ENCODE assay signal across 19 cellular contexts in genomic region chr4:47930971-47931804, GRCh38. TPM values are rescaled to one million over a fixed set of nuclear protein-coding genes. Genes with fewer than 3 reads are reported as not detected.
DNase-seq lines count a peak whose midpoint lies in the region; ATAC-seq, FAIRE-seq and TF ChIP-seq lines count a peak whose summit lies in the region.
"Had no signal": no experiment of that assay in that cellular context is flagged by ENCODE, and none has a peak within 500 bp of the region (broad histone marks: within the 10 kb centered on the region; RNA-seq: fewer than 3 reads in every experiment).

No MANE protein-coding gene starts in this region.

- peaks cover 0 to 5% (median 0%) of the 10 kb centered on the region in 3 experiments; a peak in 2 of 7 replicates for H3K36me3 Mint-ChIP-seq in H9 (ENCODE audit: insufficient read depth in 1 of 3, low read depth in 3 of 3)

- H3K4ac ChIP-seq in trophoblast cell (ENCODE audit: low read depth, low read length) (no peak overlapping the region), H9 (ENCODE audit: low read depth, low read length) (no peak overlapping the region)

- H3K27ac ChIP-seq in trophoblast cell (ENCODE audit: low read depth, low read length): no peak overlapping the region
- H3K27ac ChIP-seq in H9 (ENCODE audit: insufficient read length, low read depth, low read length): no peak overlapping the region
- H3K27ac ChIP-seq: VCaP had no signal

- H3K27ac Mint-ChIP-seq in H9: no peak overlapping the region
- H3K27ac Mint-ChIP-seq: activated naive CD8-positive, alpha-beta T cell treated with anti-CD3 and anti-CD28 coated beads, Interleukin-2, amount 50 U/mL, for 24 hours; progenitor cell of endocrine pancreas had no signal

- no peak overlapping the region for H4K91ac ChIP-seq in trophoblast cell (ENCODE audit: low read depth, low read length)
- H4K91ac ChIP-seq in H9 (ENCODE audit: insufficient read length, low read depth, low read length): no peak overlapping the region

- H3K4me2 ChIP-seq in trophoblast cell (ENCODE audit: low read length) (no peak overlapping the region), H9 (ENCODE audit: insufficient read depth, insufficient read length, low read length) (no peak overlapping the region)

- no peak overlapping the region for H2BK5ac ChIP-seq in trophoblast cell (ENCODE audit: low read depth, low read length, poor library complexity)
- H2BK5ac ChIP-seq in H9 (ENCODE audit: insufficient read length, low read length): no peak overlapping the region

- H3K79me2 ChIP-seq in trophoblast cell (ENCODE audit: control insufficient read depth, insufficient read depth, low read length, poor library complexity) (no peaks in the 10 kb centered on the region), H9 (ENCODE audit: insufficient read depth, low read length) (no peaks in the 10 kb centered on the region)

- H3K18ac ChIP-seq in trophoblast cell (ENCODE audit: low read length): no peak overlapping the region
- no peak overlapping the region for H3K18ac ChIP-seq in H9 (ENCODE audit: insufficient read length, low read depth, low read length)

- no peak overlapping the region for H3K4me3 Mint-ChIP-seq in H9
- H3K4me3 Mint-ChIP-seq: activated naive CD8-positive, alpha-beta T cell treated with anti-CD3 and anti-CD28 coated beads, Interleukin-2, amount 50 U/mL, for 24 hours had no signal

- no peak overlapping the region for H4K5ac ChIP-seq in H9 (ENCODE audit: insufficient read length, low read depth, low read length)

- H2AFZ ChIP-seq in trophoblast cell (ENCODE audit: insufficient read depth, low read length, poor library complexity) (no peak overlapping the region), H9 (ENCODE audit: low read length) (no peak overlapping the region)

- peaks cover 0 to 3% of the 10 kb centered on the region in 2 experiments for H3K4me1 ChIP-seq in trophoblast cell (ENCODE audit: control insufficient read depth in 1 of 2, insufficient read depth in 2 of 2, low read length in 2 of 2)
- no peaks in the 10 kb centered on the region for H3K4me1 ChIP-seq in H9 (ENCODE audit: insufficient read depth, low read length)

- H3K14ac ChIP-seq in trophoblast cell (ENCODE audit: low read length): no peak overlapping the region
- H3K14ac ChIP-seq in H9 (ENCODE audit: insufficient read depth, low read length): no peak overlapping the region

- H3K9me3 ChIP-seq in trophoblast cell (ENCODE audit: insufficient read depth, low read depth, low read length): no peaks in the 10 kb centered on the region
- H3K9me3 ChIP-seq in H9 (ENCODE audit: control insufficient read depth, low read depth, low read length): no peaks in the 10 kb centered on the region
- H3K9me3 ChIP-seq: MG63 had no signal

- no peaks in the 10 kb centered on the region for H3K79me1 ChIP-seq in trophoblast cell (ENCODE audit: low read length)
- H3K79me1 ChIP-seq in H9 (ENCODE audit: insufficient read depth, low read depth, low read length, poor library complexity, severe bottlenecking): no peaks in the 10 kb centered on the region

- FAIRE-seq in bronchial epithelial cell (lab: Jason Lieb, UNC): no peak

- H2BK20ac ChIP-seq in H9 (ENCODE audit: low read depth, low read length, poor library complexity, severe bottlenecking): no peak overlapping the region

- H3K27me3 ChIP-seq in bronchial epithelial cell (ENCODE audit: control insufficient read depth, insufficient read depth, low read length): no peaks in the 10 kb centered on the region
- H3K27me3 ChIP-seq in trophoblast cell (ENCODE audit: insufficient read depth, low read length): no peaks in the 10 kb centered on the region
- no peaks in the 10 kb centered on the region for H3K27me3 ChIP-seq in H9 (ENCODE audit: insufficient read depth, low read length)
- H3K27me3 ChIP-seq: MG63 had no signal

- DNase-seq in AG09319 (ENCODE audit: extremely low read depth, low read depth): peak; percentile 19
- peak; percentile 66 for DNase-seq in HT1080 (ENCODE audit: low read depth)
- peak; percentile 54 for DNase-seq in bronchial epithelial cell (ENCODE audit: low read depth)
- DNase-seq in left lobe of liver (ENCODE audit: low spot score): no peak
- no peak for DNase-seq in NCI-H524 (lab: John Stamatoyannopoulos, UW)
- no peak for DNase-seq in trophoblast cell
- DNase-seq in H9: no peak
- DNase-seq: activated CD8-positive, alpha-beta memory T cell treated with anti-CD3 and anti-CD28 coated beads, Interleukin-2, amount 50 U/mL, for 4 hours; activated naive CD8-positive, alpha-beta T cell treated with anti-CD3 and anti-CD28 coated beads, Interleukin-2, amount 50 U/mL, for 24 hours; C1 segment of cervical spinal cord; effector CD8-positive, alpha-beta T cell; MG63; midbrain; NCI-H446 treated with DMSO at 0.1 percent for 48 hours; SHP77; stimulated activated naive CD8-positive, alpha-beta T cell treated with anti-CD3 and anti-CD28 coated beads, Interleukin-15, Interleukin-2, amounts not matched to agents 100 U/mL and 50 U/mL, for 24 hours had no signal

- H2BK120ac ChIP-seq in trophoblast cell (ENCODE audit: insufficient read depth, low read length, poor library complexity) (no peak overlapping the region), H9 (ENCODE audit: low read depth, low read length, poor library complexity, severe bottlenecking) (no peak overlapping the region)

- no peaks in the 10 kb centered on the region for H3K36me3 ChIP-seq in bronchial epithelial cell (ENCODE audit: control insufficient read depth, insufficient read depth, low read length)
- no peaks in the 10 kb centered on the region for H3K36me3 ChIP-seq in trophoblast cell (ENCODE audit: control insufficient read depth in 1 of 2, insufficient read depth in 2 of 2, low read length in 2 of 2)
- H3K36me3 ChIP-seq: MG63 had no signal

- no peak overlapping the region for H4K12ac ChIP-seq in trophoblast cell (ENCODE audit: low read depth, low read length)

- H4K8ac ChIP-seq in trophoblast cell (ENCODE audit: low read depth, low read length) (no peak overlapping the region), H9 (replicated peaks; ENCODE audit: insufficient read length, low read depth, low read length) (no peak overlapping the region)

- no peak overlapping the region for H3K9ac ChIP-seq in trophoblast cell (ENCODE audit: low read length)
- H3K9ac ChIP-seq in H9 (ENCODE audit: extremely low read depth, insufficient read length, low read length): no peak overlapping the region

- no peaks in the 10 kb centered on the region for H4K20me1 ChIP-seq in H9 (ENCODE audit: control insufficient read depth, insufficient read depth, insufficient read length)

- no peak overlapping the region for H3K4me3 ChIP-seq in bronchial epithelial cell (ENCODE audit: low read depth, low read length)
- no peak overlapping the region for H3K4me3 ChIP-seq in trophoblast cell (ENCODE audit: low read depth, low read length)
- H3K4me3 ChIP-seq: MG63 had no signal

- no peak overlapping the region for H3K23ac ChIP-seq in trophoblast cell (ENCODE audit: low read length)
- no peak overlapping the region for H3K23ac ChIP-seq in H9 (ENCODE audit: insufficient read length, low read depth, low read length)

- no peaks in the 10 kb centered on the region for H3K27me3 Mint-ChIP-seq in H9 (ENCODE audit: low read depth)
- H3K27me3 Mint-ChIP-seq: progenitor cell of endocrine pancreas had no signal

- no peak overlapping the region for H3T11ph ChIP-seq in H9 (ENCODE audit: low read length)

- peak; percentile 69 for ATAC-seq in left lobe of liver
- ATAC-seq in GM21825 (IDR thresholded peaks at IDR 0.05; ENCODE audit: unreplicated experiment): no peak
- ATAC-seq: activated naive CD8-positive, alpha-beta T cell treated with anti-CD3 and anti-CD28 coated beads, Interleukin-2, amount 50 U/mL, for 24 hours; stimulated activated naive CD8-positive, alpha-beta T cell treated with anti-CD3 and anti-CD28 coated beads, Interleukin-15, Interleukin-2, amounts not matched to agents 100 U/mL and 50 U/mL, for 24 hours had no signal

- no peak overlapping the region for H3K56ac ChIP-seq in H9 (ENCODE audit: insufficient read length, low read depth, low read length)

- H3K4me1 Mint-ChIP-seq in H9: peaks cover 5 to 7% of the 10 kb centered on the region in 2 experiments

- no peak for TF ChIP-seq CTCF in AG09319 (IDR thresholded peaks at IDR 0.05; ENCODE audit: low read depth, low read length)
- TF ChIP-seq CTCF in bronchial epithelial cell (IDR thresholded peaks at IDR 0.05; ENCODE audit: insufficient read depth, low read length, severe bottlenecking): no peak
- TF ChIP-seq CTCF in H9 (conservative IDR thresholded peaks at IDR 0.05): no peak

- H2AK5ac ChIP-seq in trophoblast cell (ENCODE audit: low read length): no peak overlapping the region
- H2AK5ac ChIP-seq in H9 (ENCODE audit: insufficient read length, low read length): no peak overlapping the region

- H2BK12ac ChIP-seq in trophoblast cell (ENCODE audit: low read length) (no peak overlapping the region), H9 (ENCODE audit: insufficient read length, low read depth, low read length) (no peak overlapping the region)

- no peak overlapping the region for H2BK15ac ChIP-seq in H9 (ENCODE audit: low read depth, low read length)

- peaks cover 0 to 3% of the 10 kb centered on the region in 2 experiments; a peak in 2 of 5 replicates for H3K9me3 Mint-ChIP-seq in H9
- H3K9me3 Mint-ChIP-seq: activated naive CD8-positive, alpha-beta T cell treated with anti-CD3 and anti-CD28 coated beads, Interleukin-2, amount 50 U/mL, for 24 hours had no signal

- H3K23me2 ChIP-seq in H9 (ENCODE audit: insufficient read length, low read depth, low read length, poor library complexity, severe bottlenecking): no peaks in the 10 kb centered on the region

- WGBS in trophoblast cell (ENCODE audit: extremely low coverage, insufficient coverage, insufficient read length): no CpG with 5 or more reads among the region's 2 CpGs
- WGBS in H9 (ENCODE audit: extremely low coverage, insufficient read length, low lambda C conversion rate): no CpG with 5 or more reads among the region's 2 CpGs

RNA-seq across cellular contexts. Expression of gene NFXL1, which starts 16.8 kb away (rescaled TPM):
- total RNA-seq in HT1080 (2014; rRNA removed; shearing (Covaris generic)): 9.1 and 12.7 TPM in 2 replicates
- polyA plus RNA-seq in HT1080 (2015; cell fraction: cytosol; rRNA removed): 10.3 and 13.2 TPM in 2 replicates
- 34.5 and 39.9 TPM in 2 replicates for polyA plus RNA-seq in HT1080 (2015; cell fraction: nucleus; rRNA removed)
- total RNA-seq in bronchial epithelial cell (10.8 and 11.3 TPM in 2 replicates), left lobe of liver (5.7 TPM), H9 (2021) (33.8 and 35.5 TPM in 2 replicates)
- 14.4 and 16.3 TPM in 2 replicates for polyA plus RNA-seq in trophoblast cell (2013)

Comparison
In these comparisons a context has a peak if more than half of its experiments do, and no peak if none do; other contexts are left out.
1. DNase-seq: peak in AG09319 (single experiment), HT1080 (single experiment) and bronchial epithelial cell (single experiment); none in left lobe of liver (single experiment), NCI-H524 (0 of 2), trophoblast cell (0 of 2) and H9 (single experiment).